11 cellular contexts compared by ENCODE assay signal in the genomic region with DNA sequence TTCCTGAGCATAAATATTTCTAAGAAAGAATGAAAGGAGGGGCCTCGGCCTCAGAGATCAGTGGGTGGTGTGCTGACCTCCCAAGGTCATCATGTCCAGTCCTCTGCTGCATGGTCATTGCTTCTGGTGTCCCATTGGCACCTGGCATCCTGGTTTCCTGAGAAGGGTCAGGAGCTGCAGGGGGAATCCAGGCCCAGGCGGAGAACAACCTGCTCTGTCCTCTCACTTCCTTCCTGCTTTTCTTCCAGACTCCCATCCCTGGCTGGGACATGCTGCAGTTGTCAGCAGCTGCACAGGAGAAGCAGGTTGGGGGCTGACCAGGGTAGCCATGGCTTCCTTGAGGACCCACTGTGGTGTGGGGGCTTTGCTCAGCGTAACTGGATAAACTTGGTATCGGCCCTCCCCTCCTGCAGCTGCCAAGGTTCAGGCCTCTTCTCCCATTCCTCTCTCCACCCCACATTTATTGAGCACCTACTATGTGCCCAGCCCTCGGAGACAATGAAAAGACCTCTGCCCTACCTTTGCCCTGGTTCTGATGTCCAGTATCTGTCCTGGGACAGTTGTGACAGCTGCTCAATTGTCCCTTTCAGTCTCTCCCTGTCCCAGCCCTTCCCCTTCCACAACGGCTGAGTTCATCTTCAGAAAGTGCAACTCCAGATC.
DNase-seq lines count a peak whose midpoint lies in the region; ATAC-seq and TF ChIP-seq lines count a peak whose summit lies in the region.
"Had no signal": no experiment of that assay in that cellular context is flagged by ENCODE, and none has a peak within 500 bp of the region (broad histone marks: within the 10 kb centered on the region; RNA-seq: fewer than 3 reads in every experiment).

No MANE protein-coding gene starts in this region.

- H3K4me1 ChIP-seq in adipocyte (ENCODE audit: control insufficient read depth, insufficient read depth, low read length) (peaks cover 20% of the 10 kb centered on the region), psoas muscle (peaks cover 16% of the 10 kb centered on the region)

- ATAC-seq in left ventricle myocardium superior (peak; percentile 3), psoas muscle (peak in 2 of 4 donors; percentile 3 to 7)

- peaks cover 75% of the 10 kb centered on the region for H3K4me1 Mint-ChIP-seq in CD14-positive monocyte

- peaks cover 0 to 3% of the 10 kb centered on the region in 2 donors for H3K36me3 Mint-ChIP-seq in CD14-positive monocyte

- H3K4me3 ChIP-seq in adipocyte (ENCODE audit: low read length) = no peak overlapping the region
- H3K4me3 ChIP-seq in psoas muscle = peak overlapping the region; percentile 31

- H3K27ac Mint-ChIP-seq in CD14-positive monocyte = peak overlapping the region; percentile 97 to 99 (median 98)
- H3K27ac Mint-ChIP-seq: activated naive CD4-positive, alpha-beta T cell treated with anti-CD3 and anti-CD28 coated beads for 36 hours had no signal

- H3K9me3 Mint-ChIP-seq in CD14-positive monocyte = peaks cover 0 to 2% (median 0%) of the 10 kb centered on the region in 7 donors
- H3K9me3 Mint-ChIP-seq: activated naive CD4-positive, alpha-beta T cell treated with anti-CD3 and anti-CD28 coated beads for 36 hours had no signal

- peak overlapping the region; percentile 67 to 84 for H3K4me3 Mint-ChIP-seq in CD14-positive monocyte
- H3K4me3 Mint-ChIP-seq: activated naive CD4-positive, alpha-beta T cell treated with anti-CD3 and anti-CD28 coated beads for 36 hours had no signal

- H3K27ac ChIP-seq in psoas muscle = peak overlapping the region; percentile 63

- intact Hi-C loops in CD14-positive monocyte (cut with micrococcal nuclease) = loop anchor here (5.0 kb wide), 3 partner anchors 34 to 154 kb away; a partner anchor contains a TSS
- intact Hi-C loops in left ventricle myocardium superior (cut with micrococcal nuclease) = no loop called here
- intact Hi-C loops in psoas muscle (cut with DNase I) = no loop called here

- peaks cover 1 to 8% (median 4%) of the 10 kb centered on the region in 3 donors for H3K27me3 Mint-ChIP-seq in CD14-positive monocyte (ENCODE audit: low read depth in 3 of 3)

- DNase-seq in CD14-positive monocyte (ENCODE audit: low spot score) (no peak), adipocyte (ENCODE audit: low read depth) (no peak), left ventricle myocardium superior (no peak), psoas muscle (no peak), NCI-H187 (lab: John Stamatoyannopoulos, UW) (no peak)
- DNase-seq in effector CD8-positive, alpha-beta T cell (lab: John Stamatoyannopoulos, UW) = no peak
- DNase-seq in stimulated activated CD4-positive, alpha-beta T cell treated with anti-CD3 and anti-CD28 coated beads, Interleukin-2, amount 100 ng/mL, for 48 hours = no peak
- DNase-seq in activated CD4-positive, CD25-positive, alpha-beta regulatory T cell (lab: John Stamatoyannopoulos, UW) = no peak
- DNase-seq: activated CD4-positive, alpha-beta T cell treated with anti-CD3 and anti-CD28 coated beads, Interleukin-2, amount 50 U/mL, for 48 hours; effector CD4-positive, alpha-beta T cell had no signal

- TF ChIP-seq CTCF in CD14-positive monocyte (IDR thresholded peaks at IDR 0.05) = no peak
- TF ChIP-seq CTCF in psoas muscle (IDR thresholded peaks at IDR 0.05) = no peak

- H3K36me3 ChIP-seq in adipocyte (ENCODE audit: control insufficient read depth, insufficient read depth, low read length, severe bottlenecking) (no peaks in the 10 kb centered on the region), psoas muscle (ENCODE audit: insufficient read depth in 1 of 2, low read depth in 1 of 2) (no peaks in the 10 kb centered on the region)

- peak overlapping the region; percentile 39 for H3K9ac ChIP-seq in adipocyte (ENCODE audit: low read length)

- H3K9me3 ChIP-seq in adipocyte (ENCODE audit: control insufficient read depth, low read length) = no peaks in the 10 kb centered on the region
- no peaks in the 10 kb centered on the region for H3K9me3 ChIP-seq in psoas muscle

- H3K27me3 ChIP-seq in adipocyte (replicated peaks; ENCODE audit: control insufficient read depth, insufficient read depth, low read length) (no peaks in the 10 kb centered on the region), psoas muscle (ENCODE audit: insufficient read depth in 3 of 3, low read length in 2 of 3) (no peaks in the 10 kb centered on the region)

- 60 to 67% (median 64%) methylated on average over 6 of the region's 6 CpGs for WGBS in psoas muscle, 3 donors

Comparison
In these comparisons a context has a peak if more than half of its experiments do, and no peak if none do; other contexts are left out.
1. intact Hi-C loops: an anchor here in CD14-positive monocyte (5.0 kb wide); none called in left ventricle myocardium superior and psoas muscle.